Comparison of ENCODE assay signal across 9 cellular contexts in the genomic region with DNA sequence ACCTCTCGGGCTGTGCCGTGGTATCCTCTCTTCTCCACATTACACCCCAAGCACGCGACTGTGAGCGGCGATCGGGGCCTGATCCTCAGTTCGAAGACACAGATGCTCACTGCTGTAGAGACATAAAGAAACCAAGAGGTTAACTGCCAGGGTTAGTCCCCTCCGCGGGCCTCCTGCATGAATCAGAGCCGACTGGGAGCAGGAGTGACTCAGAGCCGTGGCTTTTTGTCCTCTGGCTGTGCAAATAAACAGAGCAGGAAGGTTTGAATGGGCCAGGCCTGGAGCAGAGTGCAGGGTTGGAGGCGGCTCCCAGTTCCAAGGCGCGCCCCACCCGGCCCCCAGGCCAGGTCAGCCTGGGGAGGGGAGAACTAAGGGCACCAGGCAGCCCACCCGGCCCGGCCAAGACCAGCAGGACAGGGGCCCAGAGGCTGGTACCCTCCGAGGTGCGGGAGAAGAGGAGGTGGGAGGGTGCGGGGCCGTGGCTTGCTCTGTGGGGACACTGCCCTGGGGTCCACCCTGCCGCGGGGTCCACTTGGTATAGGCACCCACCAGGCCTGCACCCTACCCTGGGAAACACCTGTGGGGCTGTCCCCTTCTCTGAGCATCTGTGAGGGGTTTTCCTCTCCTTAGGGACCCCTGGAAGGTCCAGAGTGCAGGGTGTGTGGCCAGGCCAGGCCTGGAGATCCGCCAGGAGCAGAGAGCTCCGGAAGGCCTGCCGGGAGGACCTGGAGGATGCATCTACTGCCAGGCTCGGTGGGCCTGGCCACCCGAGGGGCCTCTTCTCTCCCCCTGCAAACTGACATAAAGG. TPM values are rescaled to one million over a fixed set of nuclear protein-coding genes. Genes with fewer than 3 reads are reported as not detected.
DNase-seq lines count a peak whose midpoint lies in the region; ATAC-seq, FAIRE-seq and TF ChIP-seq lines count a peak whose summit lies in the region.
"Had no signal": no experiment of that assay in that cellular context is flagged by ENCODE, and none has a peak within 500 bp of the region (broad histone marks: within the 10 kb centered on the region; RNA-seq: fewer than 3 reads in every experiment).

No MANE protein-coding gene starts in this region.

- H3K27ac ChIP-seq in trophoblast cell (ENCODE audit: low read depth, low read length): peak overlapping the region; percentile 60

- no peak for FAIRE-seq in GM12892 (lab: Jason Lieb, UNC)

- peak overlapping the region; percentile 40 for H2AK5ac ChIP-seq in trophoblast cell (ENCODE audit: low read length)

- H3K9me3 ChIP-seq in trophoblast cell (ENCODE audit: insufficient read depth, low read depth, low read length): no peaks in the 10 kb centered on the region

- H3K4me3 ChIP-seq in trophoblast cell (ENCODE audit: low read depth, low read length): no peak overlapping the region

- peak overlapping the region; percentile 81 for H2BK120ac ChIP-seq in trophoblast cell (ENCODE audit: insufficient read depth, low read length, poor library complexity)

- DNase-seq in 8988T: peak; percentile 95
- peak; percentile 88 for DNase-seq in HK-2 (ENCODE audit: unreplicated experiment)
- DNase-seq in WTC11 (ENCODE audit: low spot score): peak; percentile 55
- DNase-seq in fibroblast of the conjunctiva (ENCODE audit: low read depth): peak; percentile 97
- peak; percentile 87 to 92 for DNase-seq in trophoblast cell
- no peak for DNase-seq in DMS79 treated with DMSO at 0.1 percent for 48 hours (lab: John Stamatoyannopoulos, UW)
- DNase-seq in GM12892 (ENCODE audit: insufficient read length): no peak

- H2BK5ac ChIP-seq in trophoblast cell (ENCODE audit: low read depth, low read length, poor library complexity): peak overlapping the region; percentile 80

- H3K4me1 ChIP-seq in trophoblast cell (ENCODE audit: control insufficient read depth in 1 of 2, insufficient read depth in 2 of 2, low read length in 2 of 2): peaks cover 20 to 25% of the 10 kb centered on the region in 2 experiments

- CTCF ChIA-PET in WTC11 (lab: Charles Lee): interaction anchor here (1.3 kb wide), 2 partner anchors 11 kb away, joined by 3 to 5 read pairs; no protein-coding TSS in a partner anchor

- H3K4me3 Mint-ChIP-seq in WTC11: no peak overlapping the region
- H3K4me3 Mint-ChIP-seq: central memory CD8-positive, alpha-beta T cell had no signal

- peak overlapping the region; percentile 12 for H4K12ac ChIP-seq in trophoblast cell (ENCODE audit: low read depth, low read length)

- H3K9me3 Mint-ChIP-seq in WTC11: no peaks in the 10 kb centered on the region
- H3K9me3 Mint-ChIP-seq: central memory CD8-positive, alpha-beta T cell had no signal

- H3K4me1 Mint-ChIP-seq in WTC11: peaks cover 11% of the 10 kb centered on the region
- H3K4me1 Mint-ChIP-seq: central memory CD8-positive, alpha-beta T cell had no signal

- H4K91ac ChIP-seq in trophoblast cell (ENCODE audit: low read depth, low read length): peak overlapping the region; percentile 94

- no peak overlapping the region for H3K23ac ChIP-seq in trophoblast cell (ENCODE audit: low read length)

- H3K4me2 ChIP-seq in trophoblast cell (ENCODE audit: low read length): no peak overlapping the region

- no peaks in the 10 kb centered on the region for H3K27me3 ChIP-seq in trophoblast cell (ENCODE audit: insufficient read depth, low read length)

- TF ChIP-seq POLR2A in GM12892 (IDR thresholded peaks at IDR 0.05; ENCODE audit: low read depth, low read length): no peak

- peak overlapping the region; percentile 55 for H3K18ac ChIP-seq in trophoblast cell (ENCODE audit: low read length)

- peak overlapping the region; percentile 2; the same call in 1 of the 2 replicates for H3K27ac Mint-ChIP-seq in WTC11

- peak overlapping the region; percentile 71 for H4K8ac ChIP-seq in trophoblast cell (ENCODE audit: low read depth, low read length)

- H3K79me1 ChIP-seq in trophoblast cell (ENCODE audit: low read length): peaks cover 11% of the 10 kb centered on the region

- H3K4ac ChIP-seq in trophoblast cell (ENCODE audit: low read depth, low read length): peak overlapping the region; percentile 7

- no peaks in the 10 kb centered on the region for H3K36me3 Mint-ChIP-seq in WTC11

- no peaks in the 10 kb centered on the region for H3K36me3 ChIP-seq in trophoblast cell (ENCODE audit: control insufficient read depth in 1 of 2, insufficient read depth in 2 of 2, low read length in 2 of 2)

- H3K79me2 ChIP-seq in trophoblast cell (ENCODE audit: control insufficient read depth, insufficient read depth, low read length, poor library complexity): no peaks in the 10 kb centered on the region

- WGBS in trophoblast cell (ENCODE audit: extremely low coverage, insufficient coverage, insufficient read length): no CpG with 5 or more reads among the region's 29 CpGs

- peak; percentile 96 for ATAC-seq in WTC11
- no peak for ATAC-seq in GM18498 (IDR thresholded peaks at IDR 0.05; ENCODE audit: unreplicated experiment)

- peak overlapping the region; percentile 75 for H3K14ac ChIP-seq in trophoblast cell (ENCODE audit: low read length)

- POLR2A ChIA-PET in WTC11 (lab: Charles Lee): no interaction called here

- peak overlapping the region; percentile 86 for H2BK12ac ChIP-seq in trophoblast cell (ENCODE audit: low read length)

- H3K27me3 Mint-ChIP-seq in WTC11 (ENCODE audit: low read depth): no peaks in the 10 kb centered on the region

- H2AFZ ChIP-seq in trophoblast cell (ENCODE audit: insufficient read depth, low read length, poor library complexity): peak overlapping the region; percentile 12

- no peak overlapping the region for H3K9ac ChIP-seq in trophoblast cell (ENCODE audit: low read length)

- no peak for TF ChIP-seq CTCF in WTC11 (IDR thresholded peaks at IDR 0.05)

TF ChIP-seq in WTC11, 78 proteins besides CTCF, POLR2A, EP300 and RAD21:
- peak; percentile 61 for TF ChIP-seq GABPB1 (CRISPR knock-in tag; IDR thresholded peaks at IDR 0.05)
- no peak for TF ChIP-seq ZNF263 (CRISPR knock-in tag; IDR thresholded peaks at IDR 0.05; ENCODE audit: low read depth)

RNA-seq across cellular contexts. Expression of a gene that starts 16.5 kb away (rescaled TPM):
- 4.1 to 5.7 TPM (median 5.1 TPM) in 3 replicates for total RNA-seq in WTC11 (2021)
- 26.0 and 27.7 TPM in 2 replicates for polyA plus RNA-seq in trophoblast cell (2013)
- not detected for polyA plus RNA-seq in GM12892 (2012; ENCODE audit: missing spikeins)

Comparison
In these comparisons a context has a peak if more than half of its experiments do, and no peak if none do; other contexts are left out.
1. DNase-seq: peak in 8988T (single experiment), HK-2 (single experiment), WTC11 (single experiment), fibroblast of the conjunctiva (single experiment) and trophoblast cell (2 of 2); none in DMS79 treated with DMSO at 0.1 percent for 48 hours (single experiment) and GM12892 (single experiment).